ENCODE assay signal across 9 cellular contexts in genomic region chr10:73786512-73786885, GRCh38. TPM values are rescaled to one million over a fixed set of nuclear protein-coding genes. Genes with fewer than 3 reads are reported as not detected.
DNase-seq lines count a peak whose midpoint lies in the region; ATAC-seq and TF ChIP-seq lines count a peak whose summit lies in the region.
"Had no signal": no experiment of that assay in that cellular context is flagged by ENCODE, and none has a peak within 500 bp of the region (broad histone marks: within the 10 kb centered on the region; RNA-seq: fewer than 3 reads in every experiment).

No MANE protein-coding gene starts in this region.

- 3 to 5% methylated on average over 2 of the region's 2 CpGs for WGBS in lower leg skin, 2 donors

- H3K4me1 ChIP-seq in ascending aorta = peaks cover 11 to 29% of the 10 kb centered on the region in 2 donors

- peak overlapping the region; percentile 88 to 92 for H3K27ac ChIP-seq in ascending aorta

- no peak for DNase-seq in activated T-cell treated with anti-CD3 and anti-CD28 coated beads, Interleukin-2, amount 50 U/mL, for 72 hours
- no peak for DNase-seq in activated T-cell treated with anti-CD3 and anti-CD28 coated beads, Interleukin-2, amount 50 U/mL, for 48 hours
- DNase-seq in ascending aorta (ENCODE audit: low spot score in 2 of 2) (no peak), lower leg skin (ENCODE audit: low spot score in 2 of 2) (no peak), type B pancreatic cell (ENCODE audit: extremely low spot score, unreplicated experiment) (no peak), NCI-H446 (lab: John Stamatoyannopoulos, UW) (no peak), AG08396 (ENCODE audit: low spot score) (no peak), HK-2 (ENCODE audit: unreplicated experiment) (no peak)
- DNase-seq: NCI-H1105 had no signal

- peak overlapping the region; percentile 89 to 92 for H3K4me3 ChIP-seq in ascending aorta
- peak overlapping the region; percentile 100 for H3K4me3 ChIP-seq in lower leg skin (ENCODE audit: low read depth, poor library complexity, severe bottlenecking)

- H3K27me3 Mint-ChIP-seq in activated T-cell treated with anti-CD3 and anti-CD28 coated beads, Interleukin-2, amount 50 U/mL, for 72 hours (ENCODE audit: low read depth) = no peaks in the 10 kb centered on the region
- H3K27me3 Mint-ChIP-seq in type B pancreatic cell = no peaks in the 10 kb centered on the region

- intact Hi-C loops in ascending aorta (cut with DNase I) = no loop called here
- intact Hi-C loops in lower leg skin (cut with DNase I; ENCODE audit: low total_unique reads) = no loop called here

- H3K4me1 Mint-ChIP-seq in activated T-cell treated with anti-CD3 and anti-CD28 coated beads, Interleukin-2, amount 50 U/mL, for 72 hours (ENCODE audit: low read depth) = peaks cover 58% of the 10 kb centered on the region
- H3K4me1 Mint-ChIP-seq in type B pancreatic cell (ENCODE audit: unreplicated experiment) = peaks cover 22% of the 10 kb centered on the region

- TF ChIP-seq POLR2A in lower leg skin (IDR thresholded peaks at IDR 0.05) = no peak

- no peaks in the 10 kb centered on the region for H3K9me3 ChIP-seq in ascending aorta

- no peaks in the 10 kb centered on the region for H3K9me3 Mint-ChIP-seq in activated T-cell treated with anti-CD3 and anti-CD28 coated beads, Interleukin-2, amount 50 U/mL, for 72 hours
- no peaks in the 10 kb centered on the region for H3K9me3 Mint-ChIP-seq in type B pancreatic cell

- TF ChIP-seq CTCF in ascending aorta (IDR thresholded peaks at IDR 0.05) = no peak
- TF ChIP-seq CTCF in lower leg skin (IDR thresholded peaks at IDR 0.05) = no peak
- no peak for TF ChIP-seq CTCF in type B pancreatic cell (conservative IDR thresholded peaks at IDR 0.05)

- peaks cover 30 to 31% of the 10 kb centered on the region in 2 donors for H3K36me3 ChIP-seq in ascending aorta

- H3K27ac Mint-ChIP-seq in activated T-cell treated with anti-CD3 and anti-CD28 coated beads, Interleukin-2, amount 50 U/mL, for 72 hours = peak overlapping the region; percentile 93
- peak overlapping the region; percentile 84 for H3K27ac Mint-ChIP-seq in type B pancreatic cell

- ATAC-seq in activated T-cell treated with anti-CD3 and anti-CD28 coated beads, Interleukin-2, amount 50 U/mL, for 72 hours (replicated peaks in 1 of 2) = no peak

- peaks cover 7 to 11% of the 10 kb centered on the region in 2 donors for H3K36me3 Mint-ChIP-seq in activated T-cell treated with anti-CD3 and anti-CD28 coated beads, Interleukin-2, amount 50 U/mL, for 72 hours (ENCODE audit: insufficient read depth in 2 of 2)
- H3K36me3 Mint-ChIP-seq in type B pancreatic cell = no peaks in the 10 kb centered on the region

- no peaks in the 10 kb centered on the region for H3K27me3 ChIP-seq in ascending aorta

- peak overlapping the region; percentile 90 to 92 for H3K4me3 Mint-ChIP-seq in activated T-cell treated with anti-CD3 and anti-CD28 coated beads, Interleukin-2, amount 50 U/mL, for 72 hours
- peak overlapping the region; percentile 92 for H3K4me3 Mint-ChIP-seq in type B pancreatic cell

RNA-seq across cellular contexts. Expression of gene ZSWIM8, which starts 1.1 kb away (rescaled TPM):
- total RNA-seq in activated T-cell treated with anti-CD3 and anti-CD28 coated beads, Interleukin-2, amount 50 U/mL, for 72 hours = 10 to 100 TPM; 72.0 to 81.3 TPM
- 106 TPM for total RNA-seq in ascending aorta
- 100 to 1,000 TPM in 3 of 4 donors, 10 to 100 TPM in 1; 99.0 to 262 (median 108) TPM for total RNA-seq in lower leg skin
- total RNA-seq in type B pancreatic cell (ENCODE audit: low replicate concordance) = 131 and 139 TPM in 2 replicates

RNA-seq across cellular contexts. Expression of gene CHCHD1, which starts 4.7 kb away (rescaled TPM):
- 10 to 100 TPM; 22.5 to 23.5 TPM for total RNA-seq in activated T-cell treated with anti-CD3 and anti-CD28 coated beads, Interleukin-2, amount 50 U/mL, for 72 hours
- total RNA-seq in ascending aorta (24.5 TPM), lower leg skin (10 to 100 TPM; 27.6 to 36.5 (median 34.2) TPM), type B pancreatic cell (ENCODE audit: low replicate concordance) (32.6 and 37.1 TPM in 2 replicates)

RNA-seq across cellular contexts. Expression of gene NDST2, which starts 24.9 kb away (rescaled TPM):
- total RNA-seq in activated T-cell treated with anti-CD3 and anti-CD28 coated beads, Interleukin-2, amount 50 U/mL, for 72 hours = 100 to 1,000 TPM; 120 to 127 TPM
- 130 TPM for total RNA-seq in ascending aorta
- 10 to 100 TPM; 16.7 to 41.5 (median 37.4) TPM for total RNA-seq in lower leg skin
- total RNA-seq in type B pancreatic cell (ENCODE audit: low replicate concordance) = 27.1 and 33.5 TPM in 2 replicates

RNA-seq across cellular contexts. Expression of gene SEC24C, which starts 42.3 kb away (rescaled TPM):
- total RNA-seq in activated T-cell treated with anti-CD3 and anti-CD28 coated beads, Interleukin-2, amount 50 U/mL, for 72 hours = 100 to 1,000 TPM; 105 to 119 TPM
- total RNA-seq in ascending aorta = 65.9 TPM
- 10 to 100 TPM; 45.5 to 60.3 (median 58.1) TPM for total RNA-seq in lower leg skin
- 75.5 and 90.3 TPM in 2 replicates for total RNA-seq in type B pancreatic cell (ENCODE audit: low replicate concordance)
